ENCODE assay signal across 8 cellular contexts in the genomic region with DNA sequence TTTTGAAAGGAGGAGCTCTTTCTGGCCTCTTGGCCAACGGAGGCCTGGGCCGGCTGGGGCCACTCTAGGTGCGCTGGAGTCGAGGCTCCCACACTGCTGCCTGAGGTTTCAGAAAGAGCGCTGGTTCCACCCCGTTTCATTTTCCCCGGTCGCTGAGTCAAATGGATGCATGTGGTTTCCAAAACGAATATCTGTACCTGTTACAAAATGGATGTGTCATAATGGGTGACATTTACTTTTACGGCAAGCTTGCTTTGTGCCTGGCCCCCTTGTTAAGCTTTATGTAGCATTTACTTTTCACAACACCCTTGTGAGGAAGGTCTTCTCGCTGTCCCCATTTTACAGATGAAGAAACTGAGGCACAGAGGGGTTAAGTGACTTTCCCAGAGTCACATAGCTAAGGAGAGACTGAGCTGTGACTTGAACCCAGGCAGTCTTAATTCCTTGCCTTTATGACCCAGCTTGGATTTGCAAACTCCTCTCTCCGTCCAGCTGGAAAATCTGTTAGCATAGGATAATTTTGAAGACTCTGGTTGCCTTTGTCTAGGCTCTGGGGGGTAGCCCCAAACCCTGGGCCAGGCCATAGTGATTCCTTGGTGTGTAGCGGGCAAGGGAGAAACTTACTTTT. TPM values are rescaled to one million over a fixed set of nuclear protein-coding genes. Genes with fewer than 3 reads are reported as not detected.
DNase-seq lines count a peak whose midpoint lies in the region; ATAC-seq and TF ChIP-seq lines count a peak whose summit lies in the region.

No MANE protein-coding gene starts in this region.

- DNase-seq in CD8-positive, alpha-beta T cell: peak in 4 of 7 experiments; percentile 25 to 43 (median 35)
- DNase-seq in activated gamma-delta T cell treated with anti-CD3 and anti-CD28 coated beads, Interleukin-2, amount 50 U/mL, for 16 hours (ENCODE audit: low read depth): peak; percentile 48
- DNase-seq in stimulated activated CD4-positive, alpha-beta T cell treated with anti-CD3 and anti-CD28 coated beads, Interleukin-1b, Interleukin-23, amount 100 ng/mL, for 48 hours: peak; percentile 85
- DNase-seq in NCI-H2196 treated with DMSO at 0.1 percent for 48 hours (lab: John Stamatoyannopoulos, UW; ENCODE audit: unreplicated experiment) (no peak), NCI-H2029 (lab: John Stamatoyannopoulos, UW) (no peak), NCI-H187 treated with DMSO at 0.1 percent for 48 hours (lab: John Stamatoyannopoulos, UW) (no peak)

- no peaks in the 10 kb centered on the region for H3K27me3 ChIP-seq in CD8-positive, alpha-beta T cell (ENCODE audit: insufficient read depth, low read length)
- H3K27me3 ChIP-seq in HUES64 (ENCODE audit: insufficient read depth, low read length): no peaks in the 10 kb centered on the region

- no peaks in the 10 kb centered on the region for H3K36me3 Mint-ChIP-seq in CD8-positive, alpha-beta T cell

- no peaks in the 10 kb centered on the region for H3K27me3 Mint-ChIP-seq in CD8-positive, alpha-beta T cell (ENCODE audit: low read depth)

- H3K4me3 ChIP-seq in CD8-positive, alpha-beta T cell (ENCODE audit: low read depth, low read length): no peak overlapping the region
- H3K4me3 ChIP-seq in HUES64 (ENCODE audit: low read length): no peak overlapping the region

- no peak overlapping the region for H3K27ac ChIP-seq in CD8-positive, alpha-beta T cell (ENCODE audit: low read depth, low read length)
- H3K27ac ChIP-seq in HUES64 (ENCODE audit: low read depth, low read length): peak overlapping the region; percentile 74

- H3K27ac Mint-ChIP-seq in CD8-positive, alpha-beta T cell: peak overlapping the region; percentile 15

- WGBS in HUES64: 73% methylated on average over 12 of the region's 13 CpGs

- CTCF ChIA-PET in CD8-positive, alpha-beta T cell (lab: Charles Lee): interaction anchor here (0.6 to 1.4 kb wide), 2 partner anchors 11 to 93 kb away, joined by 3 read pairs; a partner anchor contains a TSS

- no peaks in the 10 kb centered on the region for H3K9me3 Mint-ChIP-seq in CD8-positive, alpha-beta T cell

- intact Hi-C loops in CD8-positive, alpha-beta T cell (cut with DNase I, micrococcal nuclease): no loop called here

- POLR2A ChIA-PET in CD8-positive, alpha-beta T cell (lab: Charles Lee): interaction anchor here (2.1 kb wide), 1 partner anchor 10 kb away, joined by 13 read pairs; a partner anchor contains a TSS

- no peak overlapping the region for H3K9ac ChIP-seq in HUES64 (ENCODE audit: low read depth, low read length)

- peak overlapping the region; percentile 51 for H3K4me3 Mint-ChIP-seq in CD8-positive, alpha-beta T cell

- TF ChIP-seq CTCF in CD8-positive, alpha-beta T cell (IDR thresholded peaks at IDR 0.05): no peak

- peaks cover 37% of the 10 kb centered on the region for H3K4me1 Mint-ChIP-seq in CD8-positive, alpha-beta T cell (ENCODE audit: low read depth)

- peaks cover 18% of the 10 kb centered on the region for H3K4me1 ChIP-seq in CD8-positive, alpha-beta T cell (ENCODE audit: insufficient read depth, low read length)
- peaks cover 41% of the 10 kb centered on the region for H3K4me1 ChIP-seq in HUES64 (ENCODE audit: insufficient read depth, low read length)

- H3K36me3 ChIP-seq in CD8-positive, alpha-beta T cell (ENCODE audit: insufficient read depth, low read length): no peaks in the 10 kb centered on the region
- H3K36me3 ChIP-seq in HUES64 (ENCODE audit: insufficient read depth, low read length): no peaks in the 10 kb centered on the region

- H3K9me3 ChIP-seq in CD8-positive, alpha-beta T cell (ENCODE audit: low read length): no peaks in the 10 kb centered on the region
- no peaks in the 10 kb centered on the region for H3K9me3 ChIP-seq in HUES64 (ENCODE audit: insufficient read depth, low read depth, low read length)

- ATAC-seq in CD8-positive, alpha-beta T cell: peak; percentile 73
- ATAC-seq in GM21390 (IDR thresholded peaks at IDR 0.05; ENCODE audit: unreplicated experiment): peak; percentile 71

RNA-seq across cellular contexts. Expression of a gene that starts 10.6 kb away (rescaled TPM):
- 10 to 100 TPM; 23.3 to 25.6 TPM for total RNA-seq in CD8-positive, alpha-beta T cell
- 15.2 TPM for polyA plus RNA-seq in HUES64 (2013, experiment 1 of 2)
- 12.9 TPM for polyA plus RNA-seq in HUES64 (2013, experiment 2 of 2)

Comparison
In these comparisons a context has a peak if more than half of its experiments do, and no peak if none do; other contexts are left out.
1. DNase-seq: peak in CD8-positive, alpha-beta T cell (4 of 7), activated gamma-delta T cell treated with anti-CD3 and anti-CD28 coated beads, Interleukin-2, amount 50 U/mL, for 16 hours (single experiment) and stimulated activated CD4-positive, alpha-beta T cell treated with anti-CD3 and anti-CD28 coated beads, Interleukin-1b, Interleukin-23, amount 100 ng/mL, for 48 hours (single experiment); none in NCI-H2196 treated with DMSO at 0.1 percent for 48 hours (single experiment), NCI-H2029 (single experiment) and NCI-H187 treated with DMSO at 0.1 percent for 48 hours (single experiment).